In the genomic region with DNA sequence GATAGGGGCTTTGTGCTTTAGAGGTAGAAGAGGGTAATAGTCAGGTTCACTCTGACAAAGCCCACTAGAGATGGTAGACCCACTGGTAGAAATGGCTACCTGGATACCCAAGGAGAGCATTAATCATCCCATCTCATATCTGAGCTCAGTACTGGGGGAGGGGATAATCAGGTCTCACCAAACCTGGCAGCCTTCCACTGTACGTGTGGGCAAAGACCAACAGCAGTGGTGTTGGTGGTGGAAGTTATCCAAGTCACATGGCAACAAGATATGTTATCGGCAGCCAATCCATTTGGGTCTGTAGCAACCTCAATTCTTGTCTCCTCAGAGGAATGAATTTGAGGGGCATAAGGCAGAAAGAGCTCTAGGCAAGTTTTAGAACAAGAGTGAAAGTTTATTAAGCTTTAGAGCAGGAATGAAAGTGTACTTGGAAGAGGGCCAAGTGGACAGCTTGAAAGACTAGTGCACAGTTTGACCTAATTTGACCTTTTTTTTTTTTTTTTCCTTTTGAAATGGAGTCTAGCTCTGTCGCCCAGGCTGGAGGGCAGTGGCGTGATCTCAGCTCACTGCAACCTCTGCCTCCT, we compare ENCODE assay signal across 10 cellular contexts.
DNase-seq lines count a peak whose midpoint lies in the region; TF ChIP-seq lines count a peak whose summit lies in the region.
"Had no signal": no experiment of that assay in that cellular context is flagged by ENCODE, and none has a peak within 500 bp of the region (broad histone marks: within the 10 kb centered on the region; RNA-seq: fewer than 3 reads in every experiment).

No MANE protein-coding gene starts in this region.

- TF ChIP-seq EP300 in tibial nerve (IDR thresholded peaks at IDR 0.05), result no peak

- no peaks in the 10 kb centered on the region for H3K9me3 Mint-ChIP-seq in Caco-2 (ENCODE audit: unreplicated experiment)

- TF ChIP-seq CTCF in 22Rv1 (IDR thresholded peaks at IDR 0.05) (no peak), tibial nerve (IDR thresholded peaks at IDR 0.05) (no peak), Caco-2 (IDR thresholded peaks at IDR 0.05; ENCODE audit: insufficient read depth in 1 of 2, low read depth in 1 of 2, low read length in 1 of 2, severe bottlenecking in 1 of 2, unreplicated experiment in 1 of 2) (no peak)

- H3K27me3 Mint-ChIP-seq in Caco-2 (ENCODE audit: insufficient read depth, unreplicated experiment), result peaks cover 4% of the 10 kb centered on the region

- H3K9me3 ChIP-seq in tibial nerve, result peaks cover 0 to 7% (median 0%) of the 10 kb centered on the region in 4 donors
- no peaks in the 10 kb centered on the region for H3K9me3 ChIP-seq in Caco-2

- POLR2A ChIA-PET in Caco-2 (lab: Charles Lee), result interaction anchor here (0.6 kb wide), 1 partner anchor 56 kb away, joined by 4 read pairs; no protein-coding TSS in a partner anchor

- intact Hi-C loops in Caco-2 (cut with micrococcal nuclease; ENCODE audit: unreplicated experiment), result no loop called here

- 23 to 34% methylated on average over 4 of the region's 4 CpGs for WGBS in tibial nerve, 2 donors

- H3K27ac ChIP-seq in 22Rv1 (peak overlapping the region; percentile 70), tibial nerve (peak overlapping the region in 1 of 4 donors; percentile 73)

- H3K4me1 Mint-ChIP-seq in Caco-2 (ENCODE audit: low read depth, unreplicated experiment), result no peaks in the 10 kb centered on the region

- CTCF ChIA-PET in Caco-2 (lab: Charles Lee), result no interaction called here

- no peaks in the 10 kb centered on the region for H3K36me3 ChIP-seq in tibial nerve
- no peaks in the 10 kb centered on the region for H3K36me3 ChIP-seq in Caco-2 (ENCODE audit: control insufficient read depth, insufficient read depth, low read length)

- BruUV-seq in Caco-2 (replicated peaks; lab: Mats Ljungman, UMichigan), result no TSS peak

- H3K27me3 ChIP-seq in tibial nerve, result no peaks in the 10 kb centered on the region
- H3K27me3 ChIP-seq in Caco-2 (replicated peaks; ENCODE audit: control insufficient read depth, insufficient read depth, low read length), result no peaks in the 10 kb centered on the region

- peaks cover 0 to 14% (median 1%) of the 10 kb centered on the region in 4 donors for H3K4me1 ChIP-seq in tibial nerve
- no peaks in the 10 kb centered on the region for H3K4me1 ChIP-seq in Caco-2

- H3K27ac Mint-ChIP-seq in Caco-2 (ENCODE audit: unreplicated experiment), result no peak overlapping the region
- H3K27ac Mint-ChIP-seq: CD4-positive, alpha-beta memory T cell had no signal

- no peak overlapping the region for H3K4me3 Mint-ChIP-seq in Caco-2 (ENCODE audit: unreplicated experiment)
- H3K4me3 Mint-ChIP-seq: CD4-positive, alpha-beta memory T cell had no signal

- TF ChIP-seq POLR2A in tibial nerve (IDR thresholded peaks at IDR 0.05), result no peak

- H3K36me3 Mint-ChIP-seq in Caco-2 (ENCODE audit: insufficient read depth, unreplicated experiment), result no peaks in the 10 kb centered on the region
- H3K36me3 Mint-ChIP-seq: CD4-positive, alpha-beta memory T cell had no signal

- DNase-seq in H4 (ENCODE audit: low spot score) (peak; percentile 77), amniotic epithelial cell (ENCODE audit: low read depth) (peak; percentile 46), left kidney (ENCODE audit: low read depth, low spot score) (peak; percentile 2), NCI-H526 treated with DMSO at 0.1 percent for 48 hours (lab: John Stamatoyannopoulos, UW) (no peak), MV-4-11 (lab: John Stamatoyannopoulos, UW) (no peak), tibial nerve (ENCODE audit: low spot score in 2 of 2) (no peak), Caco-2 (no peak)
- DNase-seq: activated CD4-positive, alpha-beta T cell treated with anti-CD3 and anti-CD28 coated beads, Interleukin-2, amount 50 U/mL, for 48 hours; CD4-positive, alpha-beta memory T cell had no signal

- H3K4me3 ChIP-seq in tibial nerve, result no peak overlapping the region
- H3K4me3 ChIP-seq in Caco-2 (ENCODE audit: low read depth, low read length), result no peak overlapping the region

Comparison
In these comparisons a context has a peak if more than half of its experiments do, and no peak if none do; other contexts are left out.
1. DNase-seq: peak in H4 (single experiment), amniotic epithelial cell (single experiment) and left kidney (single experiment); none in NCI-H526 treated with DMSO at 0.1 percent for 48 hours (single experiment), MV-4-11 (single experiment), tibial nerve (0 of 2) and Caco-2 (0 of 2).